8 cellular contexts compared by ENCODE assay signal in genomic region chr6:134111062-134111677, GRCh38. TPM values are rescaled to one million over a fixed set of nuclear protein-coding genes. Genes with fewer than 3 reads are reported as not detected.
DNase-seq lines count a peak whose midpoint lies in the region; ATAC-seq and TF ChIP-seq lines count a peak whose summit lies in the region.

No MANE protein-coding gene starts in this region.

- WGBS in mammary epithelial cell (ENCODE audit: low coverage, missing lambda C conversion rate), result 66% methylated on average over 3 of the region's 4 CpGs
- WGBS in liver, result 63% methylated on average over 4 of the region's 4 CpGs
- 62 to 64% methylated on average over 3 to 4 of the region's 4 CpGs for WGBS in transverse colon (ENCODE audit: low coverage in 1 of 2), 2 donors

- dilution Hi-C loops in mammary epithelial cell (cut with HindIII; ENCODE audit: low sequenced_read_pairs), result no loop called here

- TF ChIP-seq EP300 in transverse colon (IDR thresholded peaks at IDR 0.05; ENCODE audit: low read depth), result no peak

- H3K4me3 ChIP-seq in mammary epithelial cell (replicated peaks in 1 of 3; ENCODE audit: insufficient read depth in 1 of 3, low read depth in 2 of 3, low read length in 3 of 3), result no peak overlapping the region
- no peak overlapping the region for H3K4me3 ChIP-seq in liver (ENCODE audit: low read depth in 1 of 3, low read length in 3 of 3)
- no peak overlapping the region for H3K4me3 ChIP-seq in transverse colon

- peak; percentile 69 to 79 for TF ChIP-seq RAD21 in liver (IDR thresholded peaks at IDR 0.05)

- BruUV-seq in mammary epithelial cell (replicated peaks; lab: Mats Ljungman, UMichigan), result no TSS peak

- CTCF ChIA-PET in mammary epithelial cell (lab: Charles Lee; ENCODE audit: low non-redundant PET), result interaction anchor here (0.6 kb wide), 2 partner anchors 20 to 715 kb away, joined by 3 read pairs; no protein-coding TSS in a partner anchor

- no peak overlapping the region for H3K4me2 ChIP-seq in mammary epithelial cell (ENCODE audit: insufficient read depth, low read depth, low read length)

- TF ChIP-seq POLR2A in transverse colon (IDR thresholded peaks at IDR 0.05), result no peak

- peak; percentile 3 for DNase-seq in COLO668 (lab: John Stamatoyannopoulos, UW; ENCODE audit: unreplicated experiment)
- peak; percentile 35 for DNase-seq in HT1080 (ENCODE audit: low read depth)
- peak; percentile 77 for DNase-seq in SK-MEL-5 (ENCODE audit: low read depth, low spot score)
- DNase-seq in mammary epithelial cell, result peak; percentile 52
- DNase-seq in transverse colon, result peak; percentile 30

- TF ChIP-seq CTCF in mammary epithelial cell (conservative IDR thresholded peaks at IDR 0.05 in 1 of 2, IDR thresholded peaks at IDR 0.05 in 1 of 2; ENCODE audit: extremely low read depth in 1 of 2, insufficient read depth in 1 of 2, low read depth in 1 of 2, low read length in 2 of 2), result peak; percentile 96 to 97
- peak; percentile 65 for TF ChIP-seq CTCF in liver (IDR thresholded peaks at IDR 0.05; ENCODE audit: low read depth, low read length, missing input control)
- TF ChIP-seq CTCF in transverse colon (IDR thresholded peaks at IDR 0.05), result peak; percentile 69 to 85 (median 76)

- ATAC-seq in GM18870 (IDR thresholded peaks at IDR 0.05; ENCODE audit: unreplicated experiment), result peak; percentile 53
- no peak for ATAC-seq in GM21737 (IDR thresholded peaks at IDR 0.05; ENCODE audit: unreplicated experiment)

- intact Hi-C loops in mammary epithelial cell (cut with micrococcal nuclease) (loop anchor here (1.0 kb wide), 4 partner anchors 12 to 830 kb away; no protein-coding TSS in a partner anchor), transverse colon (cut with DNase I; ENCODE audit: low total_unique reads) (no loop called here)

- H3K4me1 ChIP-seq in mammary epithelial cell (ENCODE audit: insufficient read depth, low read length), result no peaks in the 10 kb centered on the region
- H3K4me1 ChIP-seq in liver (ENCODE audit: control insufficient read depth in 4 of 4, insufficient read depth in 4 of 4, low read length in 3 of 4), result peaks cover 0 to 3% (median 0%) of the 10 kb centered on the region in 4 donors
- no peaks in the 10 kb centered on the region for H3K4me1 ChIP-seq in transverse colon

- no peaks in the 10 kb centered on the region for H3K36me3 ChIP-seq in mammary epithelial cell (ENCODE audit: insufficient read depth, low read length)
- no peaks in the 10 kb centered on the region for H3K36me3 ChIP-seq in liver (ENCODE audit: control insufficient read depth in 4 of 4, insufficient read depth in 3 of 4, low read depth in 1 of 4, low read length in 3 of 4)
- no peaks in the 10 kb centered on the region for H3K36me3 ChIP-seq in transverse colon

- H3K9ac ChIP-seq in mammary epithelial cell (ENCODE audit: insufficient read depth, low read length) (no peak overlapping the region), liver (ENCODE audit: low read depth in 1 of 2, low read length in 2 of 2) (no peak overlapping the region)

- H3K27ac ChIP-seq in mammary epithelial cell (ENCODE audit: insufficient read depth, low read depth, low read length) (no peak overlapping the region), liver (ENCODE audit: low read depth in 1 of 2, low read length in 2 of 2) (no peak overlapping the region), transverse colon (no peak overlapping the region)

- no peaks in the 10 kb centered on the region for H4K20me1 ChIP-seq in mammary epithelial cell (ENCODE audit: insufficient read depth, low read length)

- H3K27me3 ChIP-seq in mammary epithelial cell (ENCODE audit: insufficient read depth, low read length) (no peaks in the 10 kb centered on the region), liver (ENCODE audit: control insufficient read depth in 4 of 4, insufficient read depth in 4 of 4, low read length in 3 of 4) (peaks cover 0 to 5% (median 2%) of the 10 kb centered on the region in 4 donors), transverse colon (peaks cover 5% of the 10 kb centered on the region)

- no peak overlapping the region for H2AFZ ChIP-seq in mammary epithelial cell (ENCODE audit: low read depth, low read length)

- no peaks in the 10 kb centered on the region for H3K9me3 ChIP-seq in mammary epithelial cell (replicated peaks; ENCODE audit: insufficient read depth, low read length)
- H3K9me3 ChIP-seq in liver (ENCODE audit: control insufficient read depth in 4 of 4, low read length in 3 of 4), result no peaks in the 10 kb centered on the region
- no peaks in the 10 kb centered on the region for H3K9me3 ChIP-seq in transverse colon

- no peaks in the 10 kb centered on the region for H3K79me2 ChIP-seq in mammary epithelial cell (ENCODE audit: insufficient read depth, low read length)

- in situ Hi-C loops in SK-MEL-5 (cut with HindIII; ENCODE audit: low pct_unique_long_range_greater_than_20kb, low sequenced_read_pairs), result no loop called here
- in situ Hi-C loops in mammary epithelial cell (cut with MboI; ENCODE audit: low sequenced_read_pairs in 2 of 2), result no loop called here
- in situ Hi-C loops in transverse colon (cut with MboI; ENCODE audit: low pct_ligation_motif_present in 1 of 4, low pct_unique_long_range_greater_than_20kb in 1 of 4, low sequenced_read_pairs in 3 of 4), result no loop called here

TF ChIP-seq in liver, 16 proteins besides CTCF, POLR2A, EP300 and RAD21:
- TF ChIP-seq FOXA2 (IDR thresholded peaks at IDR 0.05) (no peak), ZBTB33 (IDR thresholded peaks at IDR 0.05) (no peak), HNF4G (IDR thresholded peaks at IDR 0.05) (no peak), HNF4A (conservative IDR thresholded peaks at IDR 0.05) (no peak), JUND (IDR thresholded peaks at IDR 0.05) (no peak), NR2F2 (IDR thresholded peaks at IDR 0.05) (no peak), FOXA1 (IDR thresholded peaks at IDR 0.05) (no peak), MAX (IDR thresholded peaks at IDR 0.05) (no peak), ATF3 (IDR thresholded peaks at IDR 0.05) (no peak), YY1 (IDR thresholded peaks at IDR 0.05) (no peak), EGR1 (IDR thresholded peaks at IDR 0.05; ENCODE audit: low read depth in 2 of 2) (no peak)

RNA-seq across cellular contexts. Expression of gene SLC2A12, which starts 58.7 kb away (rescaled TPM):
- 1.2 and 1.9 TPM in 2 replicates for total RNA-seq in HT1080 (2014; rRNA removed; shearing (Covaris generic))
- polyA plus RNA-seq in HT1080 (2015; cell fraction: cytosol; rRNA removed), result 2.6 and 3.7 TPM in 2 replicates
- 4.6 and 6.3 TPM in 2 replicates for polyA plus RNA-seq in HT1080 (2015; cell fraction: nucleus; rRNA removed)
- 0.45 TPM in 2 replicates for total RNA-seq in SK-MEL-5 (2014; rRNA removed; shearing (Covaris generic))
- polyA plus RNA-seq in SK-MEL-5 (2015; cell fraction: cytosol; rRNA removed), result 0.13 and 0.37 TPM in 2 replicates
- polyA plus RNA-seq in SK-MEL-5 (2015; cell fraction: nucleus; rRNA removed), result not detected in 2 replicates
- total RNA-seq in mammary epithelial cell, result 10 to 100 TPM in 1 of 2 donors, 1 to 10 TPM in 1; 1.4 to 11.5 TPM
- polyA plus RNA-seq in mammary epithelial cell, result 1.3 TPM
- 1.3 TPM for polyA minus RNA-seq in mammary epithelial cell
- total RNA-seq in liver, result 1 to 10 TPM; 2.2 TPM
- polyA plus RNA-seq in liver, result under 1 TPM; 0.36 to 0.42 TPM
- 1 to 10 TPM in 2 of 4 donors, under 1 TPM in 2; 0.20 to 1.4 (median 0.99) TPM for total RNA-seq in transverse colon

Comparison
In these comparisons a context has a peak if more than half of its experiments do, and no peak if none do; other contexts are left out.
1. DNase-seq: peak in every context shown above with its lines; median percentile 77 in SK-MEL-5; 52 in mammary epithelial cell; 35 in HT1080; 30 in transverse colon; 3 in COLO668.